29 cellular contexts compared by ENCODE assay signal in genomic region chr2:226717719-226718118, GRCh38.
"Had no signal": no experiment of that assay in that cellular context is flagged by ENCODE, and none has a peak within 500 bp of the region (broad histone marks: within the 10 kb centered on the region; RNA-seq: fewer than 3 reads in every experiment).

No MANE protein-coding gene starts in this region.

- ATAC-seq: activated CD8-positive, alpha-beta T cell treated with anti-CD3 and anti-CD28 coated beads for 36 hours; activated naive CD8-positive, alpha-beta T cell treated with anti-CD3 and anti-CD28 coated beads, Interleukin-2, amount 50 U/mL, for 24 hours; activated T-cell treated with anti-CD3 and anti-CD28 coated beads, Interleukin-2, amount 50 U/mL, for 4 hours had no signal

- FAIRE-seq: bronchial epithelial cell had no signal

- H3K4me1 ChIP-seq: ascending aorta had no signal

- H3K36me3 ChIP-seq: ascending aorta, cardiac muscle cell had no signal

- DNase-seq: activated B cell treated with CpG ODN at 0.5 μM for 24 hours; activated CD4-positive, alpha-beta memory T cell treated with anti-CD3 and anti-CD28 coated beads for 36 hours; activated CD4-positive, alpha-beta T cell treated with anti-CD3 and anti-CD28 coated beads for 4 hours; activated CD4-positive, alpha-beta T cell treated with anti-CD3 and anti-CD28 coated beads, Interleukin-2, amount 10 ng/mL, durations not matched to agents 24 days and 14 days; activated CD4-positive, alpha-beta T cell treated with anti-CD3 and anti-CD28 coated beads, Interleukin-2, amount 50 U/mL, for 1 hour; activated CD4-positive, alpha-beta T cell treated with anti-CD3 and anti-CD28 coated beads, Interleukin-2, amount 50 U/mL, for 4 hours; activated CD4-positive, CD25-positive, alpha-beta regulatory T cell treated with anti-CD3 and anti-CD28 coated beads, Interleukin-2, amount 50 U/mL, for 72 hours; activated CD8-positive, alpha-beta memory T cell treated with anti-CD3 and anti-CD28 coated beads, Interleukin-2, amount 50 U/mL, for 4 hours; activated CD8-positive, alpha-beta T cell treated with anti-CD3 and anti-CD28 coated beads for 36 hours; activated effector memory CD4-positive, alpha-beta T cell treated with Interleukin-2 at 50 U/mL for 16 hours; activated gamma-delta T cell; activated naive CD4-positive, alpha-beta T cell treated with anti-CD3 and anti-CD28 coated beads, Interleukin-2, amount 10 ng/mL, durations not matched to agents 7 days and 5 days; activated naive CD4-positive, alpha-beta T cell treated with Interleukin-2 at 50 U/mL for 16 hours; activated naive CD8-positive, alpha-beta T cell treated with anti-CD3 and anti-CD28 coated beads, Interleukin-2, amount 10 ng/mL, durations not matched to agents 7 days and 5 days; activated naive CD8-positive, alpha-beta T cell treated with anti-CD3 and anti-CD28 coated beads, Interleukin-2, amount 50 U/mL, for 24 hours; activated T-cell treated with anti-CD3 and anti-CD28 coated beads for 4 hours; activated T-cell treated with anti-CD3 and anti-CD28 coated beads, Interleukin-2, amount 50 U/mL, for 1 hour; activated T-cell treated with anti-CD3 and anti-CD28 coated beads, Interleukin-2, amount 50 U/mL, for 4 hours; amygdala; anterior cingulate cortex; caudate nucleus; cerebellar nuclear complex; T-helper 1 cell; T-helper 2 cell; T-helper 9 cell had no signal

- H3K4me3 ChIP-seq: ascending aorta, cardiac muscle cell had no signal

- H3K9me3 ChIP-seq: ascending aorta had no signal

- H3K27me3 ChIP-seq: ascending aorta, cardiac muscle cell had no signal

- H3K27ac ChIP-seq: ascending aorta, cardiac muscle cell, VCaP had no signal
